Comparison of ENCODE assay signal across 1 cellular context in the genomic region with DNA sequence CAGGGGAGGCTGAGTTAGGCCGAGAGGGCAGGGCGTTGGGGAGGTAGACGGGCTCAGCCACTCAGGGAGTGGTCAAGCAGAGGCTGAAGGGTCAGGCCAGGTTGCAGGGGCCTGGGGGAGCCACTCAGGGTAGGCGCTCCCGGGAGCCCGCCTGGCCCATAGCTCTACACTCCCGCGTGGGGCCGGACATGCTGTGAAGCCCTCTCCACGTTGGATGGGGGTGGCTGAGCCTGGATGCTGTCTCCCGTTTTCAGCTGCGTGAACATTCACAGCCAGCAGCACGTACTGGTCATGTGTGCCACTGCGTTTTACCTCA.
TF ChIP-seq lines count a peak whose summit lies in the region.

No MANE protein-coding gene starts in this region.

TF ChIP-seq in IMR-90, 13 proteins besides CTCF, POLR2A, EP300 and RAD21:
- TF ChIP-seq NFE2L2 (IDR thresholded peaks at IDR 0.05; ENCODE audit: low read depth, low read length) (no peak), CEBPB (IDR thresholded peaks at IDR 0.05; ENCODE audit: low read depth, low read length) (no peak), BHLHE40 (IDR thresholded peaks at IDR 0.05; ENCODE audit: low read depth, low read length) (no peak)
TF ChIP-seq in IMR-90: peak in this region for 0.
